In the genomic region with DNA sequence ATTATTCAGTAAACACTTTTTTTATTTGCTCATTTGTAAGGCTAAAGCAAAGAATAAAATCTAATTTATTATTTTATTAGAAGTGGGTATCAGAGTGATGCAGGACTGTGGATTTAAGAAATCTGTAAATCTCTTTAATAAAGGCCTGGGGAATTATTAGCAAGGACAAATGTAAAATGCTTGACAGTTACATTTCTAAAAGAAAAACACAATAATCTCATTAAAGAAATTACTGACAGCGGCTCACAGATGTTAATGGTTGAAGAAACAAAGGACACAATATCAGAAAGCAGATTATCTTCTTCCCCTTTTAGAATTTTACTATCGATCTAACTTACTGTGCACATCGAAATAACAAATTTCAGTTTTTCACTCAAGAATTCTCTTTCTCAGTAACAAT, we compare ENCODE assay signal across 22 cellular contexts.
DNase-seq lines count a peak whose midpoint lies in the region; FAIRE-seq and TF ChIP-seq lines count a peak whose summit lies in the region.
"Had no signal": no experiment of that assay in that cellular context is flagged by ENCODE, and none has a peak within 500 bp of the region (broad histone marks: within the 10 kb centered on the region; RNA-seq: fewer than 3 reads in every experiment).

No MANE protein-coding gene starts in this region.

- WGBS in SK-N-SH (ENCODE audit: low lambda C conversion rate) = 30% methylated on average over 3 of the region's 3 CpGs

- H3K27me3 ChIP-seq in SK-N-SH (ENCODE audit: insufficient read depth) = no peaks in the 10 kb centered on the region
- no peaks in the 10 kb centered on the region for H3K27me3 ChIP-seq in neural cell (ENCODE audit: insufficient read depth, low read depth, low read length)
- H3K27me3 ChIP-seq: BLaER1 treated with 17β-estradiol and CSF1 and Interleukin-3, amounts not matched to agents 10 nM and 100 nM had no signal

- TF ChIP-seq RAD21 in SK-N-SH (IDR thresholded peaks at IDR 0.05; ENCODE audit: low read length) (peak; percentile 26; the same call in 1 of the 2 replicates), neural cell (conservative IDR thresholded peaks at IDR 0.05) (no peak)

- peaks cover 0 to 21% of the 10 kb centered on the region in 2 experiments; a peak in 2 of 4 replicates for H3K4me1 ChIP-seq in SK-N-SH (ENCODE audit: control insufficient read depth in 1 of 2, insufficient read depth in 2 of 2, low read depth in 1 of 2, low read length in 1 of 2)
- H3K4me1 ChIP-seq: A549; BLaER1 treated with 17β-estradiol and CSF1 and Interleukin-3, amounts not matched to agents 10 nM and 100 nM had no signal

- H3K9me2 ChIP-seq in SK-N-SH = no peaks in the 10 kb centered on the region
- H3K9me2 ChIP-seq in neural cell (ENCODE audit: insufficient read depth, low read length) = no peaks in the 10 kb centered on the region

- H3K79me2 ChIP-seq in SK-N-SH (ENCODE audit: insufficient read depth) = no peaks in the 10 kb centered on the region
- peaks cover 29% of the 10 kb centered on the region for H3K79me2 ChIP-seq in neural cell (replicated peaks; ENCODE audit: insufficient read depth, low read length)

- peak; percentile 75 for DNase-seq in NCI-H82 (lab: John Stamatoyannopoulos, UW)
- peak; percentile 11 for DNase-seq in SK-N-SH
- no peak for DNase-seq in GM12892 (ENCODE audit: insufficient read length)
- DNase-seq in head of caudate nucleus = no peak
- DNase-seq: AML-193; CD4-positive, alpha-beta T cell; CD8-positive, alpha-beta T cell; COR-L47; DMS 273 treated with DMSO at 0.1 percent for 48 hours; DMS153; DMS53; DMS79; DND-41; EL; GDM1 had no signal

- CTCF ChIA-PET in SK-N-SH (lab: Yijun Ruan, JAX) = interaction anchor here (0.7 to 1.8 kb wide), 5 partner anchors 35 to 518 kb away, joined by 3 to 12 read pairs (median 3); no protein-coding TSS in a partner anchor

- H2AFZ ChIP-seq in SK-N-SH (ENCODE audit: low read depth) (no peak overlapping the region), neural cell (ENCODE audit: low read depth, low read length) (no peak overlapping the region)

- no peak overlapping the region for H3K4me3 ChIP-seq in SK-N-SH (ENCODE audit: low read depth in 2 of 2, low read length in 1 of 2)
- H3K4me3 ChIP-seq in neural cell (ENCODE audit: low read length) = peak overlapping the region; percentile 44
- H3K4me3 ChIP-seq: A549; BLaER1 treated with 17β-estradiol and CSF1 and Interleukin-3, amounts not matched to agents 10 nM and 100 nM; GM12878 had no signal

- TF ChIP-seq CTCF in SK-N-SH (IDR thresholded peaks at IDR 0.05) (no peak), neural cell (IDR thresholded peaks at IDR 0.05; ENCODE audit: poor library complexity, severe bottlenecking) (no peak)

- H3K9me3 ChIP-seq in SK-N-SH (no peaks in the 10 kb centered on the region), neural cell (ENCODE audit: low read length) (no peaks in the 10 kb centered on the region)
- H3K9me3 ChIP-seq: A549; BLaER1 treated with 17β-estradiol and CSF1 and Interleukin-3, amounts not matched to agents 10 nM and 100 nM had no signal

- FAIRE-seq in GM12892 (lab: Jason Lieb, UNC) = no peak
- FAIRE-seq: A549, GM12878, GM19239 had no signal

- H4K20me1 ChIP-seq in SK-N-SH (ENCODE audit: insufficient read depth) (no peaks in the 10 kb centered on the region), neural cell (ENCODE audit: insufficient read depth) (no peaks in the 10 kb centered on the region)
- H4K20me1 ChIP-seq: BLaER1 treated with 17β-estradiol and CSF1 and Interleukin-3, amounts not matched to agents 10 nM and 100 nM had no signal

- H3K9ac ChIP-seq in SK-N-SH (no peak overlapping the region), neural cell (ENCODE audit: low read length) (peak overlapping the region; percentile 58)
- H3K9ac ChIP-seq: BLaER1 treated with 17β-estradiol and CSF1 and Interleukin-3, amounts not matched to agents 10 nM and 100 nM had no signal

- POLR2A ChIA-PET in SK-N-SH (lab: Yijun Ruan, JAX) = interaction anchor here (0.9 to 1.6 kb wide), 3 partner anchors 35 to 432 kb away, joined by 3 to 8 read pairs (median 5); no protein-coding TSS in a partner anchor

- H3K27ac ChIP-seq in SK-N-SH (ENCODE audit: low read depth in 2 of 2, low read length in 1 of 2) (peak overlapping the region in 1 of 2 experiments; percentile 98; a peak in 2 of 4 replicates), neural cell (ENCODE audit: low read length) (peak overlapping the region; percentile 97)
- H3K27ac ChIP-seq: 22Rv1; A549; BLaER1 treated with 17β-estradiol and CSF1 and Interleukin-3, amounts not matched to agents 10 nM and 100 nM; C4-2B had no signal

- H3K36me3 ChIP-seq in SK-N-SH (replicated peaks in 1 of 2; ENCODE audit: control insufficient read depth in 1 of 2, insufficient read depth in 2 of 2, low read length in 1 of 2) = no peaks in the 10 kb centered on the region
- no peaks in the 10 kb centered on the region for H3K36me3 ChIP-seq in neural cell (ENCODE audit: insufficient read depth, low read length)
- H3K36me3 ChIP-seq: BLaER1 treated with 17β-estradiol and CSF1 and Interleukin-3, amounts not matched to agents 10 nM and 100 nM had no signal

- peak in 1 of 2 experiments; percentile 99; a peak in 2 of 4 replicates for TF ChIP-seq EP300 in SK-N-SH (IDR thresholded peaks at IDR 0.05; ENCODE audit: borderline replicate concordance in 1 of 2, low read depth in 1 of 2, low read length in 1 of 2)
- TF ChIP-seq EP300 in neural cell (conservative IDR thresholded peaks at IDR 0.05; ENCODE audit: poor library complexity, severe bottlenecking) = no peak

- H3F3A ChIP-seq in SK-N-SH (replicated peaks; ENCODE audit: insufficient read depth) (no peaks in the 10 kb centered on the region), neural cell (ENCODE audit: insufficient read depth, low read length, poor library complexity, severe bottlenecking) (peaks cover 11% of the 10 kb centered on the region)

- no peak overlapping the region for H3K4me2 ChIP-seq in SK-N-SH
- peak overlapping the region; percentile 28 for H3K4me2 ChIP-seq in neural cell (ENCODE audit: low read length)
- H3K4me2 ChIP-seq: A549; BLaER1 treated with 17β-estradiol and CSF1 and Interleukin-3, amounts not matched to agents 10 nM and 100 nM had no signal

- intact Hi-C loops in head of caudate nucleus (cut with DNase I) = no loop called here

- no peak for TF ChIP-seq POLR2A in GM12892 (IDR thresholded peaks at IDR 0.05; ENCODE audit: low read depth, low read length)

TF ChIP-seq in SK-N-SH, 30 proteins besides CTCF, POLR2A, EP300 and RAD21 (continues in another document):
- TF ChIP-seq RCOR1 (IDR thresholded peaks at IDR 0.05; ENCODE audit: low read length) = peak; percentile 85
- no peak for TF ChIP-seq TAF1 (IDR thresholded peaks at IDR 0.05; ENCODE audit: borderline replicate concordance, low read depth, low read length)
- TF ChIP-seq YY1 (IDR thresholded peaks at IDR 0.05; ENCODE audit: low read depth) = no peak
- 0 out of 2 replicates have a peak, but pooled peaks have one; percentile 30 for TF ChIP-seq TEAD4 (IDR thresholded peaks at IDR 0.05; ENCODE audit: borderline replicate concordance, insufficient read depth)
- no peak for TF ChIP-seq MEF2A (IDR thresholded peaks at IDR 0.05; ENCODE audit: borderline replicate concordance, low read depth)
- peak; percentile 59 for TF ChIP-seq GATA2 (CRISPR knock-in tag; IDR thresholded peaks at IDR 0.05)
- no peak for TF ChIP-seq NRF1 (IDR thresholded peaks at IDR 0.05; ENCODE audit: low read depth, low read length)
- TF ChIP-seq GABPA (IDR thresholded peaks at IDR 0.05; ENCODE audit: low read depth) = no peak
- peak; percentile 40 for TF ChIP-seq TCF12 (IDR thresholded peaks at IDR 0.05)
- TF ChIP-seq, protein P1, sequence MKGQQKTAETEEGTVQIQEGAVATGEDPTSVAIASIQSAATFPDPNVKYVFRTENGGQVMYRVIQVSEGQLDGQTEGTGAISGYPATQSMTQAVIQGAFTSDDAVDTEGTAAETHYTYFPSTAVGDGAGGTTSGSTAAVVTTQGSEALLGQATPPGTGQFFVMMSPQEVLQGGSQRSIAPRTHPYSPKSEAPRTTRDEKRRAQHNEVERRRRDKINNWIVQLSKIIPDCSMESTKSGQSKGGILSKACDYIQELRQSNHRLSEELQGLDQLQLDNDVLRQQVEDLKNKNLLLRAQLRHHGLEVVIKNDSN (IDR thresholded peaks at IDR 0.05; ENCODE audit: borderline replicate concordance, low read depth) = no peak
- TF ChIP-seq POLR2AphosphoS5 (IDR thresholded peaks at IDR 0.05; ENCODE audit: low read depth, low read length) = no peak

TF ChIP-seq in neural cell, 6 proteins besides CTCF, POLR2A, EP300 and RAD21:
- TF ChIP-seq MXI1 (conservative IDR thresholded peaks at IDR 0.05; ENCODE audit: poor library complexity, severe bottlenecking) = no peak
- TF ChIP-seq POLR2AphosphoS5 (IDR thresholded peaks at IDR 0.05) = no peak
- TF ChIP-seq TAF1 (IDR thresholded peaks at IDR 0.05; ENCODE audit: low read depth) = no peak
- TF ChIP-seq, protein P2, sequence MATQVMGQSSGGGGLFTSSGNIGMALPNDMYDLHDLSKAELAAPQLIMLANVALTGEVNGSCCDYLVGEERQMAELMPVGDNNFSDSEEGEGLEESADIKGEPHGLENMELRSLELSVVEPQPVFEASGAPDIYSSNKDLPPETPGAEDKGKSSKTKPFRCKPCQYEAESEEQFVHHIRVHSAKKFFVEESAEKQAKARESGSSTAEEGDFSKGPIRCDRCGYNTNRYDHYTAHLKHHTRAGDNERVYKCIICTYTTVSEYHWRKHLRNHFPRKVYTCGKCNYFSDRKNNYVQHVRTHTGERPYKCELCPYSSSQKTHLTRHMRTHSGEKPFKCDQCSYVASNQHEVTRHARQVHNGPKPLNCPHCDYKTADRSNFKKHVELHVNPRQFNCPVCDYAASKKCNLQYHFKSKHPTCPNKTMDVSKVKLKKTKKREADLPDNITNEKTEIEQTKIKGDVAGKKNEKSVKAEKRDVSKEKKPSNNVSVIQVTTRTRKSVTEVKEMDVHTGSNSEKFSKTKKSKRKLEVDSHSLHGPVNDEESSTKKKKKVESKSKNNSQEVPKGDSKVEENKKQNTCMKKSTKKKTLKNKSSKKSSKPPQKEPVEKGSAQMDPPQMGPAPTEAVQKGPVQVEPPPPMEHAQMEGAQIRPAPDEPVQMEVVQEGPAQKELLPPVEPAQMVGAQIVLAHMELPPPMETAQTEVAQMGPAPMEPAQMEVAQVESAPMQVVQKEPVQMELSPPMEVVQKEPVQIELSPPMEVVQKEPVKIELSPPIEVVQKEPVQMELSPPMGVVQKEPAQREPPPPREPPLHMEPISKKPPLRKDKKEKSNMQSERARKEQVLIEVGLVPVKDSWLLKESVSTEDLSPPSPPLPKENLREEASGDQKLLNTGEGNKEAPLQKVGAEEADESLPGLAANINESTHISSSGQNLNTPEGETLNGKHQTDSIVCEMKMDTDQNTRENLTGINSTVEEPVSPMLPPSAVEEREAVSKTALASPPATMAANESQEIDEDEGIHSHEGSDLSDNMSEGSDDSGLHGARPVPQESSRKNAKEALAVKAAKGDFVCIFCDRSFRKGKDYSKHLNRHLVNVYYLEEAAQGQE (IDR thresholded peaks at IDR 0.05; ENCODE audit: borderline replicate concordance) = no peak
- TF ChIP-seq EZH2 (IDR thresholded peaks at IDR 0.05; ENCODE audit: borderline replicate concordance, insufficient read depth, low read length, poor library complexity, severe bottlenecking) = no peak
- no peak for TF ChIP-seq SMC3 (conservative IDR thresholded peaks at IDR 0.05; ENCODE audit: poor library complexity)
TF ChIP-seq in neural cell: peak in this region for 0.

Comparison
In these comparisons a context has a peak if more than half of its experiments do, and no peak if none do; other contexts are left out.
1. DNase-seq: peak in NCI-H82 (single experiment) and SK-N-SH (single experiment); none in GM12892 (single experiment) and head of caudate nucleus (0 of 42).